ENCODE assay signal across 8 cellular contexts in the genomic region with DNA sequence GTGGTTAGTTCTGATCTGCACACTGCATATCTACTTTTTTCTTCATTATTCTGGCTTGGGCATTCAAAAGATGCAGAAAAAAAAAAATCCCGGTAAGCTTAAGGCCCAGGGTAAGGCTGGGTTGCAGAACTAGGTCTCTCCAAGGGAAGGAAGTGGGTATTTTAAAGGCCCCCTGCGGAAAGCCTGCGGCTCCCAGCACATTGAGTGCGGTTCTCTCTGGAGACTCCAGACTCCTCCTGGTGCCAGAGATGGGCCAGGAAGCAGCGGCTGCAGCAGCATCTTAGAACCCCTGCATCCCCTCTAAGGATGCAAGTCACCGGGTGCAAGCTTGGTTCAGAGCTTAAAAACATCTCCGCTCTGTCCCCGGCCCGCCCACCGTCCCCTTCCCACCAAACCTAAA. TPM values are rescaled to one million over a fixed set of nuclear protein-coding genes. Genes with fewer than 3 reads are reported as not detected.
DNase-seq lines count a peak whose midpoint lies in the region; ATAC-seq, FAIRE-seq and TF ChIP-seq lines count a peak whose summit lies in the region.

No MANE protein-coding gene starts in this region.

- H3K4me1 Mint-ChIP-seq in MCF 10A (ENCODE audit: insufficient read depth, unreplicated experiment) (no peaks in the 10 kb centered on the region), type B pancreatic cell (ENCODE audit: unreplicated experiment) (peaks cover 15% of the 10 kb centered on the region)

- TF ChIP-seq POLR2A in breast epithelium (IDR thresholded peaks at IDR 0.05) (no peak), HepG2 (IDR thresholded peaks at IDR 0.05; ENCODE audit: insufficient read depth in 1 of 2, low read depth in 2 of 2, low read length in 2 of 2) (no peak)

- H3K36me3 ChIP-seq in breast epithelium (no peaks in the 10 kb centered on the region), HepG2 (replicated peaks in 1 of 2; ENCODE audit: control insufficient read depth in 1 of 2, insufficient read depth in 2 of 2, low read length in 2 of 2) (no peaks in the 10 kb centered on the region), MG63 (no peaks in the 10 kb centered on the region)

- TF ChIP-seq RAD21 in HepG2 (CRISPR knock-in tag; IDR thresholded peaks at IDR 0.05) = no peak

- no peak overlapping the region for H3K27ac Mint-ChIP-seq in MCF 10A (ENCODE audit: low read depth, unreplicated experiment)
- H3K27ac Mint-ChIP-seq in type B pancreatic cell = peak overlapping the region; percentile 39

- no peaks in the 10 kb centered on the region for H4K20me1 ChIP-seq in HepG2 (ENCODE audit: insufficient read depth, low read length)

- CTCF ChIA-PET in MCF 10A (lab: Yijun Ruan, JAX) (interaction anchor here (0.5 kb wide), 1 partner anchor 599 kb away, joined by 3 read pairs; no protein-coding TSS in a partner anchor), HepG2 (lab: Yijun Ruan, JAX; ENCODE audit: low intra/inter-chr PET ratio, low total read pairs) (no interaction called here)

- no peaks in the 10 kb centered on the region for H3K9me3 Mint-ChIP-seq in MCF 10A (ENCODE audit: unreplicated experiment)
- H3K9me3 Mint-ChIP-seq in type B pancreatic cell = no peaks in the 10 kb centered on the region

- POLR2A ChIA-PET in MCF 10A (lab: Yijun Ruan, JAX) (no interaction called here), HepG2 (lab: Yijun Ruan, JAX) (no interaction called here)

- H3K36me3 Mint-ChIP-seq in MCF 10A (ENCODE audit: insufficient read depth, unreplicated experiment) (no peaks in the 10 kb centered on the region), type B pancreatic cell (no peaks in the 10 kb centered on the region)

- no peak for TF ChIP-seq EP300 in HepG2 (IDR thresholded peaks at IDR 0.05; ENCODE audit: low read depth in 2 of 2, low read length in 2 of 2)
- no peak for TF ChIP-seq EP300 in HepG2 (CRISPR knock-in tag; IDR thresholded peaks at IDR 0.05; ENCODE audit: borderline replicate concordance)

- H3K4me3 ChIP-seq in breast epithelium (peak overlapping the region; percentile 45 to 67 (median 46)), astrocyte of the spinal cord (ENCODE audit: low read depth, low read length) (peak overlapping the region; percentile 31), HepG2 (replicated peaks in 1 of 3; ENCODE audit: insufficient read depth in 1 of 3, low read depth in 2 of 3, low read length in 3 of 3) (peak overlapping the region in 2 of 3 experiments; percentile 26 to 50; a peak in 1 of 6 replicates), MG63 (no peak overlapping the region)

- ATAC-seq in HepG2 = peak; percentile 59

- H2AFZ ChIP-seq in HepG2 (ENCODE audit: low read length) = no peak overlapping the region

- intact Hi-C loops in breast epithelium (cut with DNase I; ENCODE audit: low total_unique reads) = no loop called here
- intact Hi-C loops in MCF 10A (cut with micrococcal nuclease) = no loop called here
- intact Hi-C loops in HepG2 (cut with micrococcal nuclease; ENCODE audit: unreplicated experiment) = no loop called here

- H3K9ac ChIP-seq in HepG2 (ENCODE audit: insufficient read depth, low read depth, low read length) = no peak overlapping the region

- H3K27ac ChIP-seq in breast epithelium (no peak overlapping the region), HepG2 (ENCODE audit: extremely low read length, insufficient read depth, low read length) (no peak overlapping the region)

- no peak for FAIRE-seq in HepG2 (lab: Jason Lieb, UNC)

- H3K27me3 ChIP-seq in breast epithelium = peaks cover 0 to 5% of the 10 kb centered on the region in 2 donors
- peaks cover 0 to 45% of the 10 kb centered on the region in 2 experiments; a peak in 4 of 5 replicates for H3K27me3 ChIP-seq in HepG2 (ENCODE audit: control insufficient read depth in 1 of 2, insufficient read depth in 2 of 2, low read length in 2 of 2)
- H3K27me3 ChIP-seq in MG63 = no peaks in the 10 kb centered on the region

- H3K4me2 ChIP-seq in HepG2 (ENCODE audit: low read depth, low read length) = peak overlapping the region; percentile 55

- TF ChIP-seq CTCF in breast epithelium (IDR thresholded peaks at IDR 0.05) = no peak
- TF ChIP-seq CTCF in MCF 10A (IDR thresholded peaks at IDR 0.05; ENCODE audit: unreplicated experiment) = no peak
- peak; percentile 20 for TF ChIP-seq CTCF in astrocyte of the spinal cord (IDR thresholded peaks at IDR 0.05; ENCODE audit: low read depth, low read length)
- TF ChIP-seq CTCF in HepG2 (CRISPR knock-in tag; IDR thresholded peaks at IDR 0.05) = no peak
- TF ChIP-seq CTCF in type B pancreatic cell (conservative IDR thresholded peaks at IDR 0.05) = no peak

- DNase-seq in breast epithelium (ENCODE audit: low spot score in 2 of 2) (no peak), MCF 10A (ENCODE audit: unreplicated experiment) (no peak), astrocyte of the spinal cord (ENCODE audit: low read depth, low spot score) (no peak), HepG2 (ENCODE audit: low spot score) (no peak), type B pancreatic cell (ENCODE audit: extremely low spot score, unreplicated experiment) (no peak), cerebellar nuclear complex (lab: John Stamatoyannopoulos, UW) (no peak), MG63 (no peak), NCI-H510A treated with DMSO at 0.1 percent for 48 hours (lab: John Stamatoyannopoulos, UW) (no peak)

- in situ Hi-C loops in astrocyte of the spinal cord (cut with HindIII; ENCODE audit: low sequenced_read_pairs) = no loop called here
- in situ Hi-C loops in HepG2 (cut with HindIII; ENCODE audit: extremely low pct_ligation_motif_present, low pct_unique_long_range_greater_than_20kb) = loop anchor here (25.0 kb wide), 1 partner anchor 112 kb away; no protein-coding TSS in a partner anchor

- 54% methylated on average over 9 of the region's 10 CpGs for WGBS in HepG2 (ENCODE audit: low lambda C conversion rate)

- H3K27me3 Mint-ChIP-seq in MCF 10A (ENCODE audit: insufficient read depth, unreplicated experiment) = no peaks in the 10 kb centered on the region
- peaks cover 28% of the 10 kb centered on the region for H3K27me3 Mint-ChIP-seq in type B pancreatic cell

- no TSS peak for BruUV-seq in MCF 10A (replicated peaks; lab: Mats Ljungman, UMichigan)
- no TSS peak for BruUV-seq in HepG2 (replicated peaks; lab: Mats Ljungman, UMichigan)

- H3K4me3 Mint-ChIP-seq in MCF 10A (ENCODE audit: unreplicated experiment) = no peak overlapping the region
- peak overlapping the region; percentile 82 for H3K4me3 Mint-ChIP-seq in type B pancreatic cell

- H3K4me1 ChIP-seq in breast epithelium = no peaks in the 10 kb centered on the region
- H3K4me1 ChIP-seq in HepG2 (ENCODE audit: insufficient read depth, low read length) = peaks cover 17% of the 10 kb centered on the region

- no peaks in the 10 kb centered on the region for H3K9me3 ChIP-seq in breast epithelium
- H3K9me3 ChIP-seq in HepG2 (ENCODE audit: low read length) = no peaks in the 10 kb centered on the region
- H3K9me3 ChIP-seq in MG63 = no peaks in the 10 kb centered on the region

- H3K79me2 ChIP-seq in HepG2 (ENCODE audit: insufficient read depth, low read length) = no peaks in the 10 kb centered on the region

TF ChIP-seq in HepG2, 621 proteins besides CTCF, POLR2A, EP300 and RAD21:
- TF ChIP-seq U2AF1 (optimal IDR thresholded peaks at IDR 0.05; ENCODE audit: low read depth, low read length) (no peak), RFX5 (IDR thresholded peaks at IDR 0.05; ENCODE audit: low read depth, low read length) (no peak), FOXK2 (IDR thresholded peaks at IDR 0.05) (no peak), HNRNPH1 (optimal IDR thresholded peaks at IDR 0.05; ENCODE audit: low read depth, low read length) (no peak), CAMTA2 (CRISPR knock-in tag; IDR thresholded peaks at IDR 0.05; ENCODE audit: borderline replicate concordance) (no peak), SRSF4 (IDR thresholded peaks at IDR 0.05; ENCODE audit: low read depth, low read length, poor library complexity, severe bottlenecking) (no peak), NKX3-1 (CRISPR knock-in tag; IDR thresholded peaks at IDR 0.05) (no peak), ZNF564 (CRISPR knock-in tag; IDR thresholded peaks at IDR 0.05) (no peak)

RNA-seq across cellular contexts. Expression of a gene that starts 49.5 kb away (rescaled TPM):
- total RNA-seq in breast epithelium = 100 to 1,000 TPM in 2 of 3 donors, 10 to 100 TPM in 1; 67.7 to 161 (median 108) TPM
- 161 and 172 TPM in 2 replicates for total RNA-seq in MCF 10A (2022)
- 44.0 and 50.0 TPM in 2 replicates for total RNA-seq in HepG2 (2016; rRNA removed; fragmentation: Illumina TruSeq; extraction: Trizol)
- 15.3 and 17.9 TPM in 2 replicates for total RNA-seq in HepG2 (2016; cell fraction: cytosol; rRNA removed; fragmentation: Illumina TruSeq; extraction: Trizol; ENCODE audit: low read depth)
- 39.7 and 48.5 TPM in 2 replicates for total RNA-seq in HepG2 (2016; cell fraction: insoluble cytoplasmic fraction; rRNA removed; fragmentation: Illumina TruSeq; extraction: Trizol)
- total RNA-seq in HepG2 (2016; cell fraction: membrane; rRNA removed; fragmentation: Illumina TruSeq; extraction: Trizol) = 31.9 and 33.8 TPM in 2 replicates
- 48.5 and 49.4 TPM in 2 replicates for total RNA-seq in HepG2 (2016; cell fraction: nucleus; rRNA removed; fragmentation: Illumina TruSeq; extraction: Trizol)
- polyA plus RNA-seq in HepG2 (2011; rRNA removed) = 76.1 and 76.3 TPM in 2 replicates
- 82.7 and 83.0 TPM in 2 replicates for polyA plus RNA-seq in HepG2 (2011; cell fraction: cytosol; rRNA removed)
- polyA plus RNA-seq in HepG2 (2011; cell fraction: nucleus; rRNA removed) = 170 and 172 TPM in 2 replicates
- polyA plus RNA-seq in HepG2 (2012) = 35.4 and 51.3 TPM in 2 replicates
- polyA plus RNA-seq in HepG2 (2016; cell fraction: cytosol; fragmentation: Illumina TruSeq; extraction: Trizol; ENCODE audit: low read depth) = 8.5 and 8.6 TPM in 2 replicates
- polyA plus RNA-seq in HepG2 (2016; cell fraction: insoluble cytoplasmic fraction; fragmentation: Illumina TruSeq; extraction: Trizol; ENCODE audit: low read depth) = 37.9 and 44.1 TPM in 2 replicates
- polyA plus RNA-seq in HepG2 (2016; cell fraction: membrane; fragmentation: Illumina TruSeq; extraction: Trizol; ENCODE audit: low read depth) = 16.3 and 18.7 TPM in 2 replicates
- polyA plus RNA-seq in HepG2 (2016; cell fraction: nucleus; fragmentation: Illumina TruSeq; extraction: Trizol; ENCODE audit: insufficient read depth, low read depth) = 82.0 and 82.8 TPM in 2 replicates
- 89.5 and 113 TPM in 2 replicates for polyA minus RNA-seq in HepG2 (2011; rRNA and poly(A)+ RNA removed; ENCODE audit: low replicate concordance)
- 43.2 and 45.1 TPM in 2 replicates for polyA minus RNA-seq in HepG2 (2011; cell fraction: cytosol; rRNA and poly(A)+ RNA removed)
- 66.8 and 68.0 TPM in 2 replicates for polyA minus RNA-seq in HepG2 (2011; cell fraction: nucleus; rRNA and poly(A)+ RNA removed)
- total RNA-seq in type B pancreatic cell (ENCODE audit: low replicate concordance) = 80.7 and 111 TPM in 2 replicates
- 28.2 and 43.2 TPM in 2 replicates for total RNA-seq in MG63 (2014; rRNA removed; shearing (Covaris generic); ENCODE audit: low replicate concordance)
